ENCODE assay signal across 12 cellular contexts in genomic region chr18:35045808-35046207, GRCh38. TPM values are rescaled to one million over a fixed set of nuclear protein-coding genes. Genes with fewer than 3 reads are reported as not detected.
DNase-seq lines count a peak whose midpoint lies in the region; ATAC-seq and TF ChIP-seq lines count a peak whose summit lies in the region.
"Had no signal": no experiment of that assay in that cellular context is flagged by ENCODE, and none has a peak within 500 bp of the region (broad histone marks: within the 10 kb centered on the region; RNA-seq: fewer than 3 reads in every experiment).

No MANE protein-coding gene starts in this region.

- intact Hi-C loops in posterior cingulate gyrus (cut with DNase I): no loop called here

- H3K9me3 ChIP-seq in SK-N-MC (ENCODE audit: low read depth, low read length): no peaks in the 10 kb centered on the region

- H3K27ac ChIP-seq in SK-N-MC: 0 out of 2 replicates have a peak overlapping the region, but pooled peaks have one; percentile 20

- no peak for TF ChIP-seq POLR2A in erythroblast (IDR thresholded peaks at IDR 0.05; ENCODE audit: low read length)

- peaks cover 15% of the 10 kb centered on the region for H3K36me3 Mint-ChIP-seq in activated naive CD4-positive, alpha-beta T cell treated with anti-CD3 and anti-CD28 coated beads, Interleukin-2, amount 10 ng/mL, durations not matched to agents 7 days and 5 days
- H3K36me3 Mint-ChIP-seq in stimulated activated effector memory CD8-positive, alpha-beta T cell treated with anti-CD3 and anti-CD28 coated beads, Interleukin-12 subunit alpha, Interleukin-12 subunit beta, amount 100 ng/mL, for 72 hours: peaks cover 16% of the 10 kb centered on the region

- peak overlapping the region; percentile 6 for H3K27ac Mint-ChIP-seq in activated naive CD4-positive, alpha-beta T cell treated with anti-CD3 and anti-CD28 coated beads, Interleukin-2, amount 10 ng/mL, durations not matched to agents 7 days and 5 days
- H3K27ac Mint-ChIP-seq in stimulated activated effector memory CD8-positive, alpha-beta T cell treated with anti-CD3 and anti-CD28 coated beads, Interleukin-12 subunit alpha, Interleukin-12 subunit beta, amount 100 ng/mL, for 72 hours: peak overlapping the region; percentile 97

- peaks cover 82% of the 10 kb centered on the region for H3K4me1 Mint-ChIP-seq in activated naive CD4-positive, alpha-beta T cell treated with anti-CD3 and anti-CD28 coated beads, Interleukin-2, amount 10 ng/mL, durations not matched to agents 7 days and 5 days
- H3K4me1 Mint-ChIP-seq in stimulated activated effector memory CD8-positive, alpha-beta T cell treated with anti-CD3 and anti-CD28 coated beads, Interleukin-12 subunit alpha, Interleukin-12 subunit beta, amount 100 ng/mL, for 72 hours: peaks cover 83% of the 10 kb centered on the region

- no peak for DNase-seq in activated naive CD4-positive, alpha-beta T cell treated with anti-CD3 and anti-CD28 coated beads, Interleukin-2, amount 10 ng/mL, durations not matched to agents 7 days and 5 days
- DNase-seq in activated naive CD4-positive, alpha-beta T cell treated with Interleukin-2 at 50 U/mL for 16 hours: no peak
- no peak for DNase-seq in SK-N-MC (ENCODE audit: low read depth, low spot score)
- DNase-seq in erythroblast (lab: John Stamatoyannopoulos, UW): peak; percentile 54 to 57
- no peak for DNase-seq in stimulated activated effector memory CD8-positive, alpha-beta T cell treated with anti-CD3 and anti-CD28 coated beads, Interleukin-12 subunit alpha, Interleukin-12 subunit beta, amount 100 ng/mL, for 72 hours (ENCODE audit: low spot score in 2 of 2)
- no peak for DNase-seq in A172 (ENCODE audit: low spot score)
- no peak for DNase-seq in posterior cingulate gyrus
- DNase-seq: anterior cingulate cortex, left cardiac atrium, NCI-H2029, occipital lobe had no signal

- peaks cover 4% of the 10 kb centered on the region for H3K9me3 Mint-ChIP-seq in activated naive CD4-positive, alpha-beta T cell treated with anti-CD3 and anti-CD28 coated beads, Interleukin-2, amount 10 ng/mL, durations not matched to agents 7 days and 5 days
- H3K9me3 Mint-ChIP-seq in stimulated activated effector memory CD8-positive, alpha-beta T cell treated with anti-CD3 and anti-CD28 coated beads, Interleukin-12 subunit alpha, Interleukin-12 subunit beta, amount 100 ng/mL, for 72 hours: no peaks in the 10 kb centered on the region

- ATAC-seq in stimulated activated effector memory CD8-positive, alpha-beta T cell treated with anti-CD3 and anti-CD28 coated beads, Interleukin-12 subunit alpha, Interleukin-12 subunit beta, amount 100 ng/mL, for 72 hours: no peak
- no peak for ATAC-seq in GM21390 (IDR thresholded peaks at IDR 0.05; ENCODE audit: unreplicated experiment)
- ATAC-seq: left cardiac atrium had no signal

- peaks cover 5% of the 10 kb centered on the region for H3K27me3 Mint-ChIP-seq in activated naive CD4-positive, alpha-beta T cell treated with anti-CD3 and anti-CD28 coated beads, Interleukin-2, amount 10 ng/mL, durations not matched to agents 7 days and 5 days

- no peaks in the 10 kb centered on the region for H3K36me3 ChIP-seq in SK-N-MC (ENCODE audit: insufficient read depth, low read length)

- no peak overlapping the region for H3K9ac ChIP-seq in SK-N-MC (ENCODE audit: insufficient read length)

- no peak overlapping the region; the same call in 1 of the 2 replicates for H3K4me3 ChIP-seq in SK-N-MC

- CTCF ChIA-PET in activated naive CD4-positive, alpha-beta T cell treated with anti-CD3 and anti-CD28 coated beads, Interleukin-2, amount 10 ng/mL, durations not matched to agents 7 days and 5 days (lab: Charles Lee): interaction anchor here (1.3 to 2.5 kb wide), 2 partner anchors 17 to 39 kb away, joined by 6 to 15 read pairs; no protein-coding TSS in a partner anchor

- H3K4me3 Mint-ChIP-seq in activated naive CD4-positive, alpha-beta T cell treated with anti-CD3 and anti-CD28 coated beads, Interleukin-2, amount 10 ng/mL, durations not matched to agents 7 days and 5 days: peak overlapping the region; percentile 43
- H3K4me3 Mint-ChIP-seq in stimulated activated effector memory CD8-positive, alpha-beta T cell treated with anti-CD3 and anti-CD28 coated beads, Interleukin-12 subunit alpha, Interleukin-12 subunit beta, amount 100 ng/mL, for 72 hours: peak overlapping the region; percentile 97

RNA-seq across cellular contexts. Expression of gene MAPRE2, which starts 4.6 kb away (rescaled TPM):
- total RNA-seq in A172 (2014; rRNA removed; shearing (Covaris generic)): 23.1 and 33.5 TPM in 2 replicates

Comparison
In these comparisons a context has a peak if more than half of its experiments do, and no peak if none do; other contexts are left out.
1. DNase-seq: peak in erythroblast (2 of 2); none in activated naive CD4-positive, alpha-beta T cell treated with anti-CD3 and anti-CD28 coated beads, Interleukin-2, amount 10 ng/mL, durations not matched to agents 7 days and 5 days (single experiment), activated naive CD4-positive, alpha-beta T cell treated with Interleukin-2 at 50 U/mL for 16 hours (single experiment), SK-N-MC (single experiment), stimulated activated effector memory CD8-positive, alpha-beta T cell treated with anti-CD3 and anti-CD28 coated beads, Interleukin-12 subunit alpha, Interleukin-12 subunit beta, amount 100 ng/mL, for 72 hours (0 of 2), A172 (single experiment) and posterior cingulate gyrus (0 of 10).